ENCODE assay signal across 11 cellular contexts in the genomic region with DNA sequence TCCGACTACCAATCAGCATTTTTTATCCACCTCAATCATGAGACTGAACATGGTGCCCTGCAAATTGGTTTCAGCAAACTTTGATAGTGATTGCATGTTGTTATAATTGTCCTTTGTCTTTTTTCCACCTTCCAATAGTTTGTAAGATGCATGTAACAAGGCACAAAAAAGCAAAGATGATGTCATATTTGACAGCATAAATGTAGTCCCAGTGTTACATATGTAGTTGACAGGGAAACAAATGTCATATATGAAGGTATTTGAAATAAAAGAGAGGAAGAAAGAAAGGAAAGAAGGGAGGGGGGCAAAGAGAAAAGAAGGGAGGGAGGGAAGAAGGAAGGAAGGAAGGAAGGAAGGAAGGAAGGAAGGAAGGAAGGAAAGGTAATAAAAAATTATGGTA.
"Had no signal": no experiment of that assay in that cellular context is flagged by ENCODE, and none has a peak within 500 bp of the region (broad histone marks: within the 10 kb centered on the region; RNA-seq: fewer than 3 reads in every experiment).

No MANE protein-coding gene starts in this region.

- H3K36me3 ChIP-seq: HAP-1 had no signal

- H3K4me3 ChIP-seq: GM23248, GM23338, HAP-1 had no signal

- DNase-seq: GM23248, GOT3, H7, H9, HCEC 1CT, HFFc6 had no signal

- H3K9ac ChIP-seq: GM23248 had no signal

- H3K27ac ChIP-seq: GM23248 had no signal

- H3K4me2 ChIP-seq: GM23338 had no signal

- H3K9me3 ChIP-seq: HAP-1 had no signal

- H3K4me1 ChIP-seq: HAP-1 had no signal

- H2AFZ ChIP-seq: GM23248 had no signal

- FAIRE-seq: H1, H54 had no signal

- ATAC-seq: GM23338, HCT116 had no signal
